ENCODE assay signal across 8 cellular contexts in genomic region chr6:136791296-136792065, GRCh38. TPM values are rescaled to one million over a fixed set of nuclear protein-coding genes. Genes with fewer than 3 reads are reported as not detected.
DNase-seq lines count a peak whose midpoint lies in the region; ATAC-seq lines count a peak whose summit lies in the region.

No MANE protein-coding gene starts in this region.

- no peaks in the 10 kb centered on the region for H3K9me3 ChIP-seq in esophagus (ENCODE audit: control insufficient read depth in 2 of 2, insufficient read depth in 1 of 2, low read depth in 1 of 2, low read length in 1 of 2)

- no peaks in the 10 kb centered on the region for H3K36me3 ChIP-seq in esophagus (ENCODE audit: control insufficient read depth in 2 of 2, insufficient read depth in 2 of 2, low read length in 1 of 2)

- H3K4me1 Mint-ChIP-seq in stimulated activated naive CD8-positive, alpha-beta T cell treated with anti-CD3 and anti-CD28 coated beads, Interleukin-15, amount 100 ng/mL, for 72 hours = peaks cover 44% of the 10 kb centered on the region

- peaks cover 0 to 3% of the 10 kb centered on the region in 2 donors for H3K4me1 ChIP-seq in esophagus (ENCODE audit: control insufficient read depth in 2 of 2, insufficient read depth in 2 of 2, low read length in 1 of 2)

- H3K9me3 Mint-ChIP-seq in stimulated activated naive CD8-positive, alpha-beta T cell treated with anti-CD3 and anti-CD28 coated beads, Interleukin-15, amount 100 ng/mL, for 72 hours = no peaks in the 10 kb centered on the region

- WGBS in esophagus, 2 donors = 1% methylated on average over 60 of the region's 60 CpGs

- H3K27ac Mint-ChIP-seq in stimulated activated naive CD8-positive, alpha-beta T cell treated with anti-CD3 and anti-CD28 coated beads, Interleukin-15, amount 100 ng/mL, for 72 hours = peak overlapping the region; percentile 63 to 90

- H3K27me3 ChIP-seq in esophagus (ENCODE audit: control insufficient read depth in 1 of 2, insufficient read depth in 2 of 2, low read length in 2 of 2) = no peaks in the 10 kb centered on the region

- H3K27ac ChIP-seq in esophagus (ENCODE audit: low read depth in 2 of 2, low read length in 1 of 2) = peak overlapping the region; percentile 94 to 95

- ATAC-seq in GM18868 (IDR thresholded peaks at IDR 0.05; ENCODE audit: unreplicated experiment) (peak; percentile 35), HG03097 (IDR thresholded peaks at IDR 0.05; ENCODE audit: low FRiP score, unreplicated experiment) (peak; percentile 25)
- peak; percentile 27 for ATAC-seq in stimulated activated naive CD8-positive, alpha-beta T cell treated with anti-CD3 and anti-CD28 coated beads, Interleukin-15, amount 100 ng/mL, for 72 hours

- peak; percentile 77 for DNase-seq in Ammon's horn (ENCODE audit: low spot score)
- peak; percentile 53 for DNase-seq in NCI-H82 (lab: John Stamatoyannopoulos, UW)
- DNase-seq in activated T-cell treated with anti-CD3 and anti-CD28 coated beads for 4 hours = peak; percentile 25
- DNase-seq in myocyte (ENCODE audit: low read depth) = peak; percentile 69
- DNase-seq in stimulated activated naive CD8-positive, alpha-beta T cell treated with anti-CD3 and anti-CD28 coated beads, Interleukin-15, amount 100 ng/mL, for 72 hours = peak; percentile 33 to 62

- peak overlapping the region; percentile 81 to 96 for H3K4me3 ChIP-seq in esophagus (ENCODE audit: low read depth in 1 of 2, low read length in 2 of 2)

- peak overlapping the region; percentile 91 to 94 for H3K4me3 Mint-ChIP-seq in stimulated activated naive CD8-positive, alpha-beta T cell treated with anti-CD3 and anti-CD28 coated beads, Interleukin-15, amount 100 ng/mL, for 72 hours

- no peaks in the 10 kb centered on the region for H3K27me3 Mint-ChIP-seq in stimulated activated naive CD8-positive, alpha-beta T cell treated with anti-CD3 and anti-CD28 coated beads, Interleukin-15, amount 100 ng/mL, for 72 hours

RNA-seq across cellular contexts. Expression of gene MAP3K5, which starts 0.8 kb away (rescaled TPM):
- 1 to 10 TPM; 5.2 to 5.6 TPM for polyA plus RNA-seq in esophagus
- 14.2 and 15.7 TPM in 2 replicates for total RNA-seq in myocyte
- polyA plus RNA-seq in myocyte (2012) = 2.8 TPM

RNA-seq across cellular contexts. Expression of gene PEX7, which starts 30.9 kb away (rescaled TPM):
- 1 to 10 TPM; 2.0 to 7.0 TPM for polyA plus RNA-seq in esophagus
- total RNA-seq in myocyte = 13.7 and 22.3 TPM in 2 replicates
- 11.0 TPM for polyA plus RNA-seq in myocyte (2012)

Comparison
In these comparisons a context has a peak if more than half of its experiments do, and no peak if none do; other contexts are left out.
1. Peak in every context shown above with its lines: DNase-seq, ATAC-seq, H3K4me3 ChIP-seq and H3K27ac ChIP-seq.
2. DNase-seq: peak in every context shown above with its lines; median percentile 77 in Ammon's horn; 69 in myocyte; 53 in NCI-H82; 48 in stimulated activated naive CD8-positive, alpha-beta T cell treated with anti-CD3 and anti-CD28 coated beads, Interleukin-15, amount 100 ng/mL, for 72 hours; 25 in activated T-cell treated with anti-CD3 and anti-CD28 coated beads for 4 hours.